Comparison of ENCODE assay signal across 31 cellular contexts in genomic region chr4:184080674-184081073, GRCh38.
"Had no signal": no experiment of that assay in that cellular context is flagged by ENCODE, and none has a peak within 500 bp of the region (broad histone marks: within the 10 kb centered on the region; RNA-seq: fewer than 3 reads in every experiment).

No MANE protein-coding gene starts in this region.

- FAIRE-seq: bronchial epithelial cell, TTC549 had no signal

- H3K4me1 ChIP-seq: ascending aorta had no signal

- H3K27ac ChIP-seq: ascending aorta, cardiac muscle cell, VCaP had no signal

- DNase-seq: activated B cell treated with CpG ODN at 0.5 μM for 24 hours; activated CD4-positive, alpha-beta memory T cell treated with anti-CD3 and anti-CD28 coated beads for 36 hours; activated CD4-positive, alpha-beta T cell treated with anti-CD3 and anti-CD28 coated beads for 4 hours; activated CD4-positive, alpha-beta T cell treated with anti-CD3 and anti-CD28 coated beads, Interleukin-2, amount 10 ng/mL, durations not matched to agents 24 days and 14 days; activated CD4-positive, alpha-beta T cell treated with anti-CD3 and anti-CD28 coated beads, Interleukin-2, amount 50 U/mL, for 1 hour; activated CD4-positive, alpha-beta T cell treated with anti-CD3 and anti-CD28 coated beads, Interleukin-2, amount 50 U/mL, for 4 hours; activated CD4-positive, CD25-positive, alpha-beta regulatory T cell treated with anti-CD3 and anti-CD28 coated beads, Interleukin-2, amount 50 U/mL, for 72 hours; activated CD8-positive, alpha-beta memory T cell treated with anti-CD3 and anti-CD28 coated beads, Interleukin-2, amount 50 U/mL, for 4 hours; activated CD8-positive, alpha-beta T cell treated with anti-CD3 and anti-CD28 coated beads for 36 hours; activated effector memory CD4-positive, alpha-beta T cell treated with Interleukin-2 at 50 U/mL for 16 hours; activated gamma-delta T cell; activated naive CD4-positive, alpha-beta T cell treated with anti-CD3 and anti-CD28 coated beads, Interleukin-2, amount 10 ng/mL, durations not matched to agents 7 days and 5 days; activated naive CD4-positive, alpha-beta T cell treated with Interleukin-2 at 50 U/mL for 16 hours; activated naive CD8-positive, alpha-beta T cell treated with anti-CD3 and anti-CD28 coated beads, Interleukin-2, amount 10 ng/mL, durations not matched to agents 7 days and 5 days; activated naive CD8-positive, alpha-beta T cell treated with anti-CD3 and anti-CD28 coated beads, Interleukin-2, amount 50 U/mL, for 24 hours; activated T-cell treated with anti-CD3 and anti-CD28 coated beads for 4 hours; activated T-cell treated with anti-CD3 and anti-CD28 coated beads, Interleukin-2, amount 50 U/mL, for 1 hour; activated T-cell treated with anti-CD3 and anti-CD28 coated beads, Interleukin-2, amount 50 U/mL, for 4 hours; activated T-cell treated with anti-CD3 and anti-CD28 coated beads, Interleukin-2, amount 50 U/mL, for 72 hours; amygdala; anterior cingulate cortex; caudate nucleus; cerebellar nuclear complex; T-helper 1 cell; T-helper 2 cell; T-helper 9 cell had no signal

- H3K36me3 ChIP-seq: ascending aorta, cardiac muscle cell had no signal

- H3K4me3 ChIP-seq: ascending aorta, cardiac muscle cell had no signal

- ATAC-seq: activated CD8-positive, alpha-beta T cell treated with anti-CD3 and anti-CD28 coated beads for 36 hours; activated naive CD8-positive, alpha-beta T cell treated with anti-CD3 and anti-CD28 coated beads, Interleukin-2, amount 50 U/mL, for 24 hours; activated T-cell treated with anti-CD3 and anti-CD28 coated beads, Interleukin-2, amount 50 U/mL, for 4 hours; activated T-cell treated with anti-CD3 and anti-CD28 coated beads, Interleukin-2, amount 50 U/mL, for 72 hours had no signal

- H3K27me3 ChIP-seq: ascending aorta, cardiac muscle cell had no signal

- H3K9me3 ChIP-seq: ascending aorta had no signal
